Comparison of ENCODE assay signal across 15 cellular contexts in the genomic region with DNA sequence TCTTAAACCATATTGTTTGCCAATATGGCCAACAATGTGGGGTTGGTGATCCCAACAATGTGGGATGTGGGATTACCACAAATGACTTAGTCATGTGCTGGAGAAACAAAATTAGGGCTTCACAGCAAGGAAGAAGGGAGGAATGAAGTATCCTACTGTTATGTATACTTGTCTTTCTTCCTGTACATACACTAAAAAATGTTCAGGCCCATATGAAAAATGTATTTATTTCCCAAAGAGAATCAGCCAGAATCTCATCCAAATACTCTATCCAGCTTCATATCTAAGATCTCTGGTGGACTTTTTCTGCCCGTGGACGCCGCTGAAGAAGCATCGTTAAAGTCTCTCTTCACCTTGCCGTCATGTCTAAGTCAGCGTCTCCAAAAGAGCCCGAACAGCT. TPM values are rescaled to one million over a fixed set of nuclear protein-coding genes. Genes with fewer than 3 reads are reported as not detected.
DNase-seq lines count a peak whose midpoint lies in the region; ATAC-seq and TF ChIP-seq lines count a peak whose summit lies in the region.
"Had no signal": no experiment of that assay in that cellular context is flagged by ENCODE, and none has a peak within 500 bp of the region (broad histone marks: within the 10 kb centered on the region; RNA-seq: fewer than 3 reads in every experiment).

A gene (plus strand): TSS at position 301 of the 400 bp plus-strand sequence. CDS start 62 bp downstream, at position 363.

- no peaks in the 10 kb centered on the region for H3K27me3 Mint-ChIP-seq in activated CD8-positive, alpha-beta T cell treated with anti-CD3 and anti-CD28 coated beads, Interleukin-2, amount 10 ng/mL, durations not matched to agents 7 days and 5 days (ENCODE audit: low read depth)
- H3K27me3 Mint-ChIP-seq in activated CD8-positive, alpha-beta T cell treated with anti-CD3 and anti-CD28 coated beads for 36 hours, result no peaks in the 10 kb centered on the region
- H3K27me3 Mint-ChIP-seq in CD4-positive, alpha-beta T cell, result no peaks in the 10 kb centered on the region
- no peaks in the 10 kb centered on the region for H3K27me3 Mint-ChIP-seq in activated naive CD8-positive, alpha-beta T cell treated with anti-CD3 and anti-CD28 coated beads, Interleukin-2, amount 10 ng/mL, durations not matched to agents 7 days and 5 days
- H3K27me3 Mint-ChIP-seq in neural crest cell (ENCODE audit: low read depth), result no peaks in the 10 kb centered on the region
- H3K27me3 Mint-ChIP-seq: CD4-positive, CD25-positive, alpha-beta regulatory T cell had no signal

- POLR2A ChIA-PET in activated CD8-positive, alpha-beta T cell treated with anti-CD3 and anti-CD28 coated beads, Interleukin-2, amount 10 ng/mL, durations not matched to agents 7 days and 5 days (lab: Charles Lee), result no interaction called here
- POLR2A ChIA-PET in activated CD8-positive, alpha-beta T cell treated with anti-CD3 and anti-CD28 coated beads for 36 hours (lab: Charles Lee), result no interaction called here
- POLR2A ChIA-PET in CD4-positive, alpha-beta T cell (lab: Charles Lee), result interaction anchor here (1.2 kb wide), 1 partner anchor 11 kb away, joined by 4 read pairs; a partner anchor contains a TSS
- POLR2A ChIA-PET in activated naive CD8-positive, alpha-beta T cell treated with anti-CD3 and anti-CD28 coated beads, Interleukin-2, amount 10 ng/mL, durations not matched to agents 7 days and 5 days (lab: Charles Lee), result no interaction called here

- CTCF ChIA-PET in activated CD8-positive, alpha-beta T cell treated with anti-CD3 and anti-CD28 coated beads, Interleukin-2, amount 10 ng/mL, durations not matched to agents 7 days and 5 days (lab: Charles Lee), result no interaction called here
- CTCF ChIA-PET in activated CD8-positive, alpha-beta T cell treated with anti-CD3 and anti-CD28 coated beads for 36 hours (lab: Charles Lee), result interaction anchor here (0.6 kb wide), 1 partner anchor 11 kb away, joined by 3 read pairs; a partner anchor contains a TSS
- CTCF ChIA-PET in CD4-positive, alpha-beta T cell (lab: Charles Lee), result no interaction called here

- H3K9me3 ChIP-seq in CD4-positive, alpha-beta T cell (ENCODE audit: control insufficient read depth, low read length), result no peaks in the 10 kb centered on the region

- intact Hi-C loops in activated CD8-positive, alpha-beta T cell treated with anti-CD3 and anti-CD28 coated beads for 36 hours (cut with micrococcal nuclease), result no loop called here
- intact Hi-C loops in CD4-positive, alpha-beta T cell (cut with DNase I, micrococcal nuclease), result no loop called here

- peaks cover 6% of the 10 kb centered on the region for H3K4me1 Mint-ChIP-seq in activated CD8-positive, alpha-beta T cell treated with anti-CD3 and anti-CD28 coated beads, Interleukin-2, amount 10 ng/mL, durations not matched to agents 7 days and 5 days (ENCODE audit: low read depth)
- no peaks in the 10 kb centered on the region for H3K4me1 Mint-ChIP-seq in activated CD8-positive, alpha-beta T cell treated with anti-CD3 and anti-CD28 coated beads for 36 hours (ENCODE audit: low read depth)
- H3K4me1 Mint-ChIP-seq in CD4-positive, alpha-beta T cell (ENCODE audit: low read depth), result no peaks in the 10 kb centered on the region
- H3K4me1 Mint-ChIP-seq in activated naive CD8-positive, alpha-beta T cell treated with anti-CD3 and anti-CD28 coated beads, Interleukin-2, amount 10 ng/mL, durations not matched to agents 7 days and 5 days, result peaks cover 7% of the 10 kb centered on the region
- H3K4me1 Mint-ChIP-seq in neural crest cell, result no peaks in the 10 kb centered on the region

- no peak within 1 kb of the TSS for H3K4me3 Mint-ChIP-seq in activated CD8-positive, alpha-beta T cell treated with anti-CD3 and anti-CD28 coated beads, Interleukin-2, amount 10 ng/mL, durations not matched to agents 7 days and 5 days
- H3K4me3 Mint-ChIP-seq in activated CD8-positive, alpha-beta T cell treated with anti-CD3 and anti-CD28 coated beads for 36 hours, result no peak within 1 kb of the TSS
- no peak within 1 kb of the TSS for H3K4me3 Mint-ChIP-seq in CD4-positive, alpha-beta T cell
- no peak within 1 kb of the TSS for H3K4me3 Mint-ChIP-seq in activated naive CD8-positive, alpha-beta T cell treated with anti-CD3 and anti-CD28 coated beads, Interleukin-2, amount 10 ng/mL, durations not matched to agents 7 days and 5 days
- no peak within 1 kb of the TSS for H3K4me3 Mint-ChIP-seq in neural crest cell
- H3K4me3 Mint-ChIP-seq: CD4-positive, CD25-positive, alpha-beta regulatory T cell had no signal

- peaks cover 43% of the 10 kb centered on the region for H3K36me3 Mint-ChIP-seq in activated CD8-positive, alpha-beta T cell treated with anti-CD3 and anti-CD28 coated beads, Interleukin-2, amount 10 ng/mL, durations not matched to agents 7 days and 5 days (ENCODE audit: low read depth)
- peaks cover 30% of the 10 kb centered on the region for H3K36me3 Mint-ChIP-seq in activated CD8-positive, alpha-beta T cell treated with anti-CD3 and anti-CD28 coated beads for 36 hours (ENCODE audit: low read depth)
- H3K36me3 Mint-ChIP-seq in CD4-positive, alpha-beta T cell (ENCODE audit: low read depth), result peaks cover 84% of the 10 kb centered on the region
- peaks cover 23% of the 10 kb centered on the region for H3K36me3 Mint-ChIP-seq in activated naive CD8-positive, alpha-beta T cell treated with anti-CD3 and anti-CD28 coated beads, Interleukin-2, amount 10 ng/mL, durations not matched to agents 7 days and 5 days
- no peaks in the 10 kb centered on the region for H3K36me3 Mint-ChIP-seq in neural crest cell (ENCODE audit: low read depth)

- H3K27me3 ChIP-seq in CD4-positive, alpha-beta T cell (ENCODE audit: control insufficient read depth, insufficient read depth, low read length), result no peaks in the 10 kb centered on the region

- no peak within 1 kb of the TSS for H3K27ac Mint-ChIP-seq in activated CD8-positive, alpha-beta T cell treated with anti-CD3 and anti-CD28 coated beads, Interleukin-2, amount 10 ng/mL, durations not matched to agents 7 days and 5 days
- H3K27ac Mint-ChIP-seq in activated CD8-positive, alpha-beta T cell treated with anti-CD3 and anti-CD28 coated beads for 36 hours, result no peak within 1 kb of the TSS
- no peak within 1 kb of the TSS for H3K27ac Mint-ChIP-seq in CD4-positive, alpha-beta T cell
- H3K27ac Mint-ChIP-seq in activated naive CD8-positive, alpha-beta T cell treated with anti-CD3 and anti-CD28 coated beads, Interleukin-2, amount 10 ng/mL, durations not matched to agents 7 days and 5 days, result no peak within 1 kb of the TSS
- peak within 1 kb of the TSS; percentile 93 for H3K27ac Mint-ChIP-seq in neural crest cell (ENCODE audit: unreplicated experiment)

- DNase-seq in activated CD8-positive, alpha-beta T cell treated with anti-CD3 and anti-CD28 coated beads, Interleukin-2, amount 10 ng/mL, durations not matched to agents 7 days and 5 days, result no peak
- no peak for DNase-seq in activated CD8-positive, alpha-beta T cell treated with anti-CD3 and anti-CD28 coated beads for 36 hours
- no peak for DNase-seq in CD4-positive, alpha-beta T cell
- DNase-seq in activated naive CD8-positive, alpha-beta T cell treated with anti-CD3 and anti-CD28 coated beads, Interleukin-2, amount 10 ng/mL, durations not matched to agents 7 days and 5 days, result no peak
- DNase-seq in neural crest cell (ENCODE audit: low read depth, low spot score) (no peak), Kasumi-1 (lab: John Stamatoyannopoulos, UW) (no peak)
- DNase-seq in activated effector memory CD4-positive, alpha-beta T cell treated with Interleukin-2 at 50 U/mL for 16 hours, result no peak
- DNase-seq: CD4-positive, CD25-positive, alpha-beta regulatory T cell; DND-41; GDM1; NCI-H1048; NCI-H2227 treated with DMSO at 0.1 percent for 48 hours; NCI-H524 treated with DMSO at 0.1 percent for 48 hours had no signal

- H3K27ac ChIP-seq in CD4-positive, alpha-beta T cell (ENCODE audit: low read depth, low read length), result no peak within 1 kb of the TSS

- ATAC-seq in activated CD8-positive, alpha-beta T cell treated with anti-CD3 and anti-CD28 coated beads, Interleukin-2, amount 10 ng/mL, durations not matched to agents 7 days and 5 days, result no peak
- no peak for ATAC-seq in activated CD8-positive, alpha-beta T cell treated with anti-CD3 and anti-CD28 coated beads for 36 hours
- ATAC-seq in CD4-positive, alpha-beta T cell (ENCODE audit: poor library complexity), result no peak
- no peak for ATAC-seq in activated naive CD8-positive, alpha-beta T cell treated with anti-CD3 and anti-CD28 coated beads, Interleukin-2, amount 10 ng/mL, durations not matched to agents 7 days and 5 days (ENCODE audit: low read depth)
- no peak for ATAC-seq in HG02884 (IDR thresholded peaks at IDR 0.05; ENCODE audit: unreplicated experiment)
- ATAC-seq: HCT116 had no signal

- H3K9me3 Mint-ChIP-seq in activated CD8-positive, alpha-beta T cell treated with anti-CD3 and anti-CD28 coated beads, Interleukin-2, amount 10 ng/mL, durations not matched to agents 7 days and 5 days (ENCODE audit: insufficient read depth), result no peaks in the 10 kb centered on the region
- no peaks in the 10 kb centered on the region for H3K9me3 Mint-ChIP-seq in activated CD8-positive, alpha-beta T cell treated with anti-CD3 and anti-CD28 coated beads for 36 hours
- no peaks in the 10 kb centered on the region for H3K9me3 Mint-ChIP-seq in CD4-positive, alpha-beta T cell
- no peaks in the 10 kb centered on the region for H3K9me3 Mint-ChIP-seq in activated naive CD8-positive, alpha-beta T cell treated with anti-CD3 and anti-CD28 coated beads, Interleukin-2, amount 10 ng/mL, durations not matched to agents 7 days and 5 days
- no peaks in the 10 kb centered on the region for H3K9me3 Mint-ChIP-seq in neural crest cell
- H3K9me3 Mint-ChIP-seq: CD4-positive, CD25-positive, alpha-beta regulatory T cell had no signal

- TF ChIP-seq CTCF in activated CD8-positive, alpha-beta T cell treated with anti-CD3 and anti-CD28 coated beads for 36 hours (IDR thresholded peaks at IDR 0.05), result no peak
- TF ChIP-seq CTCF in CD4-positive, alpha-beta T cell (IDR thresholded peaks at IDR 0.05), result no peak
- TF ChIP-seq CTCF in neural crest cell (conservative IDR thresholded peaks at IDR 0.05), result no peak

RNA-seq across cellular contexts. Expression of the gene that starts here (rescaled TPM):
- 10 to 100 TPM; 10.4 TPM for total RNA-seq in activated CD8-positive, alpha-beta T cell treated with anti-CD3 and anti-CD28 coated beads, Interleukin-2, amount 10 ng/mL, durations not matched to agents 7 days and 5 days
- total RNA-seq in activated CD8-positive, alpha-beta T cell treated with anti-CD3 and anti-CD28 coated beads for 36 hours, result 1 to 10 TPM; 7.8 to 9.2 TPM
- 10 to 100 TPM; 15.5 to 17.1 TPM for total RNA-seq in CD4-positive, alpha-beta T cell
- 10 to 100 TPM; 12.9 to 14.7 TPM for total RNA-seq in activated naive CD8-positive, alpha-beta T cell treated with anti-CD3 and anti-CD28 coated beads, Interleukin-2, amount 10 ng/mL, durations not matched to agents 7 days and 5 days
- 13.8 and 14.3 TPM in 2 replicates for total RNA-seq in neural crest cell
